In the genomic region with DNA sequence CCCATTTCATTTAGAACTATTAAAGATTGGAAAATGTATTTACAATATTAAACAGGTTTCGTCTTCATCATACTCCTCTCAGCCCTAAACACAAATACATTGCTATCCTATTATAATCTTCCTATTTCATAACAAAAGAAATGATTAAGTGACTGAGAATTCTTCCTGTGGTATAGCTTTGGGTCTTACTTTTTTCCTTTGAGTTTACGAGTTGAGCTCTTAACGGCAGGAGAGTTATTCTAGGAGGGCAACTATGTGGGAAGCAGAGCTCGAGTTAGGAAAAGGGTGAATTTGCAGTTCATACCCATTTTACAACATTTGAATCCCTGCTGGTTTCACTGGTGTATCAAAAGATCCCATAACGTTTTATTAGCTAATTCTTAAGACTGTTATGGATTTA, we compare ENCODE assay signal across 17 cellular contexts.
DNase-seq lines count a peak whose midpoint lies in the region; ATAC-seq, FAIRE-seq and TF ChIP-seq lines count a peak whose summit lies in the region.
"Had no signal": no experiment of that assay in that cellular context is flagged by ENCODE, and none has a peak within 500 bp of the region (broad histone marks: within the 10 kb centered on the region; RNA-seq: fewer than 3 reads in every experiment).

No MANE protein-coding gene starts in this region.

- no peak overlapping the region for H3K9ac ChIP-seq in mammary epithelial cell (ENCODE audit: insufficient read depth, low read length)

- peak; percentile 44; the same call in 1 of the 3 replicates for ATAC-seq in RWPE2 (ENCODE audit: low read depth)
- no peak for ATAC-seq in effector memory CD8-positive, alpha-beta T cell (replicated peaks)
- ATAC-seq: CD8-positive, alpha-beta T cell; GM12878; GM23338 had no signal

- H3K4me1 Mint-ChIP-seq in MCF 10A (ENCODE audit: insufficient read depth, unreplicated experiment) = peaks cover 17% of the 10 kb centered on the region
- H3K4me1 Mint-ChIP-seq in effector memory CD8-positive, alpha-beta T cell (ENCODE audit: low read depth in 2 of 2) = no peaks in the 10 kb centered on the region
- H3K4me1 Mint-ChIP-seq: CD14-positive monocyte had no signal

- POLR2A ChIA-PET in MCF 10A (lab: Yijun Ruan, JAX) = no interaction called here

- TF ChIP-seq CTCF in MCF 10A (IDR thresholded peaks at IDR 0.05; ENCODE audit: unreplicated experiment) (no peak), mammary epithelial cell (conservative IDR thresholded peaks at IDR 0.05 in 1 of 2, IDR thresholded peaks at IDR 0.05 in 1 of 2; ENCODE audit: extremely low read depth in 1 of 2, insufficient read depth in 1 of 2, low read depth in 1 of 2, low read length in 2 of 2) (no peak), RWPE2 (IDR thresholded peaks at IDR 0.05; ENCODE audit: poor library complexity, severe bottlenecking) (no peak), dorsolateral prefrontal cortex (IDR thresholded peaks at IDR 0.05 in 54 of 56, conservative IDR thresholded peaks at IDR 0.05 in 2 of 56; ENCODE audit: low read depth in 1 of 56, partially characterized antibody in 56 of 56) (no peak), D721Med (IDR thresholded peaks at IDR 0.05; ENCODE audit: insufficient read depth, missing control alignments) (no peak)

- H3K4me1 ChIP-seq in mammary epithelial cell (ENCODE audit: insufficient read depth, low read length) (no peaks in the 10 kb centered on the region), RWPE2 (ENCODE audit: insufficient read depth, poor library complexity, severe bottlenecking) (peaks cover 10% of the 10 kb centered on the region)

- intact Hi-C loops in MCF 10A (cut with micrococcal nuclease) (no loop called here), mammary epithelial cell (cut with micrococcal nuclease) (no loop called here), dorsolateral prefrontal cortex (cut with DNase I) (no loop called here)

- H3K27me3 ChIP-seq in mammary epithelial cell (ENCODE audit: insufficient read depth, low read length) = no peaks in the 10 kb centered on the region
- no peaks in the 10 kb centered on the region for H3K27me3 ChIP-seq in RWPE2 (ENCODE audit: insufficient read depth, poor library complexity, severe bottlenecking)
- no peaks in the 10 kb centered on the region for H3K27me3 ChIP-seq in dorsolateral prefrontal cortex

- WGBS in mammary epithelial cell (ENCODE audit: low coverage, missing lambda C conversion rate) = 85% methylated on average over 5 of the region's 5 CpGs

- FAIRE-seq in D721Med (lab: Jason Lieb, UNC) = no peak
- FAIRE-seq: GM12878, GM18507, HTR-8/SVneo had no signal

- H3K36me3 Mint-ChIP-seq in MCF 10A (ENCODE audit: insufficient read depth, unreplicated experiment) = peaks cover 4% of the 10 kb centered on the region
- no peaks in the 10 kb centered on the region for H3K36me3 Mint-ChIP-seq in effector memory CD8-positive, alpha-beta T cell (ENCODE audit: insufficient read depth)
- H3K36me3 Mint-ChIP-seq: CD14-positive monocyte; CD8-positive, alpha-beta T cell had no signal

- CTCF ChIA-PET in MCF 10A (lab: Yijun Ruan, JAX) = interaction anchor here (0.6 to 0.9 kb wide), 3 partner anchors 16 to 461 kb away, joined by 3 read pairs; no protein-coding TSS in a partner anchor
- CTCF ChIA-PET in mammary epithelial cell (lab: Charles Lee; ENCODE audit: low non-redundant PET) = no interaction called here

- peak; percentile 11 for DNase-seq in MCF 10A (ENCODE audit: unreplicated experiment)
- DNase-seq in mammary epithelial cell = no peak
- DNase-seq in RWPE2 (ENCODE audit: low spot score) = no peak
- peak; percentile 61 for DNase-seq in iris pigment epithelial cell (ENCODE audit: low read depth)
- DNase-seq in dorsolateral prefrontal cortex = no peak
- DNase-seq in effector memory CD8-positive, alpha-beta T cell = no peak
- DNase-seq in D721Med (ENCODE audit: insufficient read length, low spot score) = no peak
- DNase-seq: CD8-positive, alpha-beta T cell; COR-L47; DND-41; H7 had no signal

- H3K27ac ChIP-seq in mammary epithelial cell (ENCODE audit: insufficient read depth, low read depth, low read length) (no peak overlapping the region), RWPE2 (ENCODE audit: poor library complexity, severe bottlenecking) (no peak overlapping the region), dorsolateral prefrontal cortex (no peak overlapping the region)
- H3K27ac ChIP-seq: 22Rv1 had no signal

- no TSS peak for BruUV-seq in MCF 10A (replicated peaks; lab: Mats Ljungman, UMichigan)
- no TSS peak for BruUV-seq in mammary epithelial cell (replicated peaks; lab: Mats Ljungman, UMichigan)

- dilution Hi-C loops in mammary epithelial cell (cut with HindIII; ENCODE audit: low sequenced_read_pairs) = no loop called here

- H3K4me3 Mint-ChIP-seq in MCF 10A (ENCODE audit: unreplicated experiment) = no peak overlapping the region
- H3K4me3 Mint-ChIP-seq in effector memory CD8-positive, alpha-beta T cell = no peak overlapping the region
- H3K4me3 Mint-ChIP-seq: CD14-positive monocyte; CD8-positive, alpha-beta T cell; GM23338 had no signal

- H3K4me3 ChIP-seq in mammary epithelial cell (replicated peaks in 1 of 3; ENCODE audit: insufficient read depth in 1 of 3, low read depth in 2 of 3, low read length in 3 of 3) (no peak overlapping the region), RWPE2 (ENCODE audit: severe bottlenecking) (no peak overlapping the region), dorsolateral prefrontal cortex (no peak overlapping the region)
- H3K4me3 ChIP-seq: GM12878, GM23338 had no signal

- H3K4me2 ChIP-seq in mammary epithelial cell (ENCODE audit: insufficient read depth, low read depth, low read length) = no peak overlapping the region
- H3K4me2 ChIP-seq: GM23338 had no signal

- H3K36me3 ChIP-seq in mammary epithelial cell (ENCODE audit: insufficient read depth, low read length) (peaks cover under 1% of the 10 kb centered on the region), RWPE2 (ENCODE audit: low read depth) (no peaks in the 10 kb centered on the region)

- no peaks in the 10 kb centered on the region for H4K20me1 ChIP-seq in mammary epithelial cell (ENCODE audit: insufficient read depth, low read length)

- in situ Hi-C loops in mammary epithelial cell (cut with MboI; ENCODE audit: low sequenced_read_pairs in 2 of 2) = no loop called here

- H3K9me3 ChIP-seq in mammary epithelial cell (replicated peaks; ENCODE audit: insufficient read depth, low read length) (no peaks in the 10 kb centered on the region), RWPE2 (ENCODE audit: severe bottlenecking) (no peaks in the 10 kb centered on the region)

- H3K27ac Mint-ChIP-seq in MCF 10A (ENCODE audit: low read depth, unreplicated experiment) = no peak overlapping the region
- H3K27ac Mint-ChIP-seq in effector memory CD8-positive, alpha-beta T cell = no peak overlapping the region
- H3K27ac Mint-ChIP-seq: CD14-positive monocyte; CD8-positive, alpha-beta T cell; GM23338 had no signal

- H3K79me2 ChIP-seq in mammary epithelial cell (ENCODE audit: insufficient read depth, low read length) = no peaks in the 10 kb centered on the region

- no peaks in the 10 kb centered on the region for H3K27me3 Mint-ChIP-seq in MCF 10A (ENCODE audit: insufficient read depth, unreplicated experiment)
- no peaks in the 10 kb centered on the region for H3K27me3 Mint-ChIP-seq in effector memory CD8-positive, alpha-beta T cell

- H3K9me3 Mint-ChIP-seq in MCF 10A (ENCODE audit: unreplicated experiment) = no peaks in the 10 kb centered on the region
- peaks cover 0 to 4% of the 10 kb centered on the region in 2 donors for H3K9me3 Mint-ChIP-seq in effector memory CD8-positive, alpha-beta T cell
- H3K9me3 Mint-ChIP-seq: GM23338 had no signal

- H2AFZ ChIP-seq in mammary epithelial cell (ENCODE audit: low read depth, low read length) = no peak overlapping the region
- H2AFZ ChIP-seq: GM23338 had no signal

Comparison
In these comparisons a context has a peak if more than half of its experiments do, and no peak if none do; other contexts are left out.
1. DNase-seq: peak in MCF 10A (single experiment) and iris pigment epithelial cell (single experiment); none in mammary epithelial cell (single experiment), RWPE2 (single experiment), dorsolateral prefrontal cortex (0 of 10), effector memory CD8-positive, alpha-beta T cell (0 of 3) and D721Med (single experiment).